In the genomic region with DNA sequence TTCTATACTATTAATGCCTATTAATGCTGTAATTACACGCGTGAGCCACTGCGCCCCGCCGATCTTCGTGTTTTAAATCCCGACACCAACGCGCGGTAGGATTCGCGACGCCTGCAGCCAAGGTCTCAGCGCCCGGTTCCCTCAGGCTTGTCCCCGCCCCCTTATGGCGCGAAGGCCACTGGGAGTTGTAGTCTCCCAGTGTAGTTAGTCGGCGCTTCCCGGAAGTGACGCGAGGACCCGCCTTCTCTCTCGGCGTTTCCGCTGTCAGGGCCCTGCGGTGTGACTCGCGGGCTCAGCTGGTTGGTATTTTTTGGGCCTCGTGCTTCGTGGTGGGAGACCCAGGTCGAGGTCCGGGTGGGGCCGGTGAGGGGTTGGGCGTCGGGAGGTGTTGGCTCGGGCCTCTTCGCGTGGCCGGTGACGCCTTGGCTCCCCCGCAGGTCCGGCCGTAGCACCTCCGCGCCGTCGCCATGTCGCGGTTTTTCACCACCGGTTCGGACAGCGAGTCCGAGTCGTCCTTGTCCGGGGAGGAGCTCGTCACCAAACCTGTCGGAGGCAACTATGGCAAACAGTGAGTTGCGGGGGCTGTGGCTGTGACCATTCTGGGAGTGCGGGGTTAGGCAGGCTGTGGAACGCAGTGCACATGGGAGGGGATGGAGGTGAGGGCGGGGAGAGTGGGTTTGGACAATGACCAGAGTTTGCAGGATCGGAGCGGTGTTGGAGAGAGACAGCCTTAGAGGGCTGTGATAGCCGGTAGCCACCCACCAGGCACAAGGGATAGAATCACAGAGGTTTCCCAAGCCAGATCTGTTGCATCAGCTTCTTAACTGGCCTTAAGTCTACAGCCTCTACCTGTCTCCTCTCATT, we compare ENCODE assay signal across 7 cellular contexts. TPM values are rescaled to one million over a fixed set of nuclear protein-coding genes. Genes with fewer than 3 reads are reported as not detected.
DNase-seq lines count a peak whose midpoint lies in the region; ATAC-seq and TF ChIP-seq lines count a peak whose summit lies in the region.
"Not testable (repeated sequence)": the region's sequence is repeated elsewhere in the genome, so short reads cannot be mapped to it uniquely, and the experiment has no call there.

A gene with protein sequence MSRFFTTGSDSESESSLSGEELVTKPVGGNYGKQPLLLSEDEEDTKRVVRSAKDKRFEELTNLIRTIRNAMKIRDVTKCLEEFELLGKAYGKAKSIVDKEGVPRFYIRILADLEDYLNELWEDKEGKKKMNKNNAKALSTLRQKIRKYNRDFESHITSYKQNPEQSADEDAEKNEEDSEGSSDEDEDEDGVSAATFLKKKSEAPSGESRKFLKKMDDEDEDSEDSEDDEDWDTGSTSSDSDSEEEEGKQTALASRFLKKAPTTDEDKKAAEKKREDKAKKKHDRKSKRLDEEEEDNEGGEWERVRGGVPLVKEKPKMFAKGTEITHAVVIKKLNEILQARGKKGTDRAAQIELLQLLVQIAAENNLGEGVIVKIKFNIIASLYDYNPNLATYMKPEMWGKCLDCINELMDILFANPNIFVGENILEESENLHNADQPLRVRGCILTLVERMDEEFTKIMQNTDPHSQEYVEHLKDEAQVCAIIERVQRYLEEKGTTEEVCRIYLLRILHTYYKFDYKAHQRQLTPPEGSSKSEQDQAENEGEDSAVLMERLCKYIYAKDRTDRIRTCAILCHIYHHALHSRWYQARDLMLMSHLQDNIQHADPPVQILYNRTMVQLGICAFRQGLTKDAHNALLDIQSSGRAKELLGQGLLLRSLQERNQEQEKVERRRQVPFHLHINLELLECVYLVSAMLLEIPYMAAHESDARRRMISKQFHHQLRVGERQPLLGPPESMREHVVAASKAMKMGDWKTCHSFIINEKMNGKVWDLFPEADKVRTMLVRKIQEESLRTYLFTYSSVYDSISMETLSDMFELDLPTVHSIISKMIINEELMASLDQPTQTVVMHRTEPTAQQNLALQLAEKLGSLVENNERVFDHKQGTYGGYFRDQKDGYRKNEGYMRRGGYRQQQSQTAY (plus strand): TSS at position 245 of the 864 bp plus-strand sequence. CDS start 223 bp downstream, at position 468.

- peak within 1 kb of the TSS in 1 of 2 experiments; percentile 21; a peak in 1 of 4 replicates for H3K4me3 ChIP-seq in SK-N-SH (ENCODE audit: low read depth in 2 of 2, low read length in 1 of 2)
- not testable (repeated sequence) for H3K4me3 ChIP-seq in mammary epithelial cell (replicated peaks in 1 of 3; ENCODE audit: insufficient read depth in 1 of 3, low read depth in 2 of 3, low read length in 3 of 3); right atrium auricular region; osteoblast (ENCODE audit: insufficient read depth, low read length)

- TF ChIP-seq CTCF in SK-N-SH (IDR thresholded peaks at IDR 0.05); mammary epithelial cell (conservative IDR thresholded peaks at IDR 0.05 in 1 of 2, IDR thresholded peaks at IDR 0.05 in 1 of 2; ENCODE audit: extremely low read depth in 1 of 2, insufficient read depth in 1 of 2, low read depth in 1 of 2, low read length in 2 of 2); right atrium auricular region (IDR thresholded peaks at IDR 0.05); osteoblast (IDR thresholded peaks at IDR 0.05; ENCODE audit: extremely low read depth, low read depth, low read length): not testable (repeated sequence)

- ATAC-seq in GM18517 (IDR thresholded peaks at IDR 0.05; ENCODE audit: unreplicated experiment) = peak; percentile 95
- ATAC-seq in GM21825 (IDR thresholded peaks at IDR 0.05; ENCODE audit: unreplicated experiment) = peak; percentile 96
- peak; percentile 97 for ATAC-seq in HG03280 (IDR thresholded peaks at IDR 0.05; ENCODE audit: unreplicated experiment)

- not testable (repeated sequence) for H4K20me1 ChIP-seq in SK-N-SH (ENCODE audit: insufficient read depth); mammary epithelial cell (ENCODE audit: insufficient read depth, low read length); osteoblast (ENCODE audit: insufficient read depth, low read length)

- intact Hi-C loops in mammary epithelial cell (cut with micrococcal nuclease) = not testable (repeated sequence)

- H3K4me1 ChIP-seq in SK-N-SH (ENCODE audit: control insufficient read depth in 1 of 2, insufficient read depth in 2 of 2, low read depth in 1 of 2, low read length in 1 of 2); mammary epithelial cell (ENCODE audit: insufficient read depth, low read length); right atrium auricular region; osteoblast (ENCODE audit: insufficient read depth, low read length): not testable (repeated sequence)

- not testable (repeated sequence) for H3K9ac ChIP-seq in SK-N-SH; mammary epithelial cell (ENCODE audit: insufficient read depth, low read length)

- not testable (repeated sequence) for H3K36me3 ChIP-seq in SK-N-SH (replicated peaks in 1 of 2; ENCODE audit: control insufficient read depth in 1 of 2, insufficient read depth in 2 of 2, low read length in 1 of 2); mammary epithelial cell (ENCODE audit: insufficient read depth, low read length); right atrium auricular region; osteoblast (ENCODE audit: insufficient read depth, low read length)

- in situ Hi-C loops in mammary epithelial cell (cut with MboI; ENCODE audit: low sequenced_read_pairs in 2 of 2) = not testable (repeated sequence)

- not testable (repeated sequence) for H3K27me3 ChIP-seq in SK-N-SH (ENCODE audit: insufficient read depth); mammary epithelial cell (ENCODE audit: insufficient read depth, low read length); right atrium auricular region; osteoblast (ENCODE audit: insufficient read depth, low read length)

- not testable (repeated sequence) for H3K27ac ChIP-seq in SK-N-SH (ENCODE audit: low read depth in 2 of 2, low read length in 1 of 2); mammary epithelial cell (ENCODE audit: insufficient read depth, low read depth, low read length); right atrium auricular region; osteoblast (ENCODE audit: low read depth, low read length)

- not testable (repeated sequence) for DNase-seq in SK-N-SH; mammary epithelial cell; right atrium auricular region (ENCODE audit: low spot score); osteoblast (ENCODE audit: insufficient read length, low spot score, missing footprints)

- not testable (repeated sequence) for TF ChIP-seq EP300 in SK-N-SH (IDR thresholded peaks at IDR 0.05; ENCODE audit: borderline replicate concordance in 1 of 2, low read depth in 1 of 2, low read length in 1 of 2)

- POLR2A ChIA-PET in SK-N-SH (lab: Yijun Ruan, JAX) = not testable (repeated sequence)

- not testable (repeated sequence) for BruUV-seq in mammary epithelial cell (replicated peaks; lab: Mats Ljungman, UMichigan)

- not testable (repeated sequence) for H2AFZ ChIP-seq in SK-N-SH (ENCODE audit: low read depth); mammary epithelial cell (ENCODE audit: low read depth, low read length); osteoblast (ENCODE audit: low read length)

- H3K4me2 ChIP-seq in SK-N-SH; mammary epithelial cell (ENCODE audit: insufficient read depth, low read depth, low read length); osteoblast (ENCODE audit: insufficient read depth, low read length): not testable (repeated sequence)

- H3K9me3 ChIP-seq in SK-N-SH; mammary epithelial cell (replicated peaks; ENCODE audit: insufficient read depth, low read length); right atrium auricular region; osteoblast (ENCODE audit: low read depth, low read length): not testable (repeated sequence)

- WGBS in SK-N-SH (ENCODE audit: low lambda C conversion rate) = no CpG with 5 or more reads among the region's 66 CpGs
- WGBS in mammary epithelial cell (ENCODE audit: low coverage, missing lambda C conversion rate) = no CpG with 5 or more reads among the region's 66 CpGs

- CTCF ChIA-PET in SK-N-SH (lab: Yijun Ruan, JAX); mammary epithelial cell (lab: Charles Lee; ENCODE audit: low non-redundant PET): not testable (repeated sequence)

- not testable (repeated sequence) for H3K9me2 ChIP-seq in SK-N-SH

- not testable (repeated sequence) for TF ChIP-seq RAD21 in SK-N-SH (IDR thresholded peaks at IDR 0.05; ENCODE audit: low read length)

- not testable (repeated sequence) for H3K79me2 ChIP-seq in SK-N-SH (ENCODE audit: insufficient read depth); mammary epithelial cell (ENCODE audit: insufficient read depth, low read length); osteoblast (ENCODE audit: insufficient read depth, low read length)

- not testable (repeated sequence) for H3F3A ChIP-seq in SK-N-SH (replicated peaks; ENCODE audit: insufficient read depth)

- dilution Hi-C loops in mammary epithelial cell (cut with HindIII; ENCODE audit: low sequenced_read_pairs) = not testable (repeated sequence)

RNA-seq across cellular contexts. Expression of the gene that starts here (rescaled TPM):
- polyA plus RNA-seq in SK-N-SH (2012; rRNA removed) (399 and 488 TPM in 2 replicates), mammary epithelial cell (311 TPM)
- 363 and 365 TPM in 2 replicates for polyA plus RNA-seq in SK-N-SH (2012; cell fraction: cytosol; rRNA removed)
- polyA plus RNA-seq in SK-N-SH (2012; cell fraction: nucleus; rRNA removed) = 496 and 907 TPM in 2 replicates
- total RNA-seq in mammary epithelial cell (100 to 1,000 TPM; 311 to 824 TPM), right atrium auricular region (100 to 1,000 TPM; 161 to 202 TPM), osteoblast (104 and 138 TPM in 2 replicates)
- 270 TPM for polyA minus RNA-seq in mammary epithelial cell
